In genomic region chr2:217361491-217361890, GRCh38 we compare ENCODE assay signal across 19 cellular contexts.
DNase-seq lines count a peak whose midpoint lies in the region; ATAC-seq and TF ChIP-seq lines count a peak whose summit lies in the region.
"Had no signal": no experiment of that assay in that cellular context is flagged by ENCODE, and none has a peak within 500 bp of the region (broad histone marks: within the 10 kb centered on the region; RNA-seq: fewer than 3 reads in every experiment).

No MANE protein-coding gene starts in this region.

- H3K27ac Mint-ChIP-seq in MCF 10A (ENCODE audit: low read depth, unreplicated experiment): peak overlapping the region; percentile 65

- no peak overlapping the region for H3K9ac ChIP-seq in mammary epithelial cell (ENCODE audit: insufficient read depth, low read length)
- no peak overlapping the region for H3K9ac ChIP-seq in fibroblast of lung (ENCODE audit: insufficient read depth, low read length)

- no peak for TF ChIP-seq POLR2A in uterus (IDR thresholded peaks at IDR 0.05)

- H3K4me2 ChIP-seq in mammary epithelial cell (ENCODE audit: insufficient read depth, low read depth, low read length) (no peak overlapping the region), fibroblast of lung (ENCODE audit: extremely low read depth, insufficient read depth, low read length) (peak overlapping the region; percentile 54), osteoblast (ENCODE audit: insufficient read depth, low read length) (peak overlapping the region; percentile 24)

- H3K4me3 ChIP-seq in mammary epithelial cell (replicated peaks in 1 of 3; ENCODE audit: insufficient read depth in 1 of 3, low read depth in 2 of 3, low read length in 3 of 3) (no peak overlapping the region), fibroblast of lung (replicated peaks in 1 of 4; ENCODE audit: control extremely low read depth in 1 of 4, insufficient read depth in 1 of 4, low read depth in 3 of 4, low read length in 4 of 4) (no peak overlapping the region), osteoblast (ENCODE audit: insufficient read depth, low read length) (no peak overlapping the region), uterus (no peak overlapping the region)
- H3K4me3 ChIP-seq: cardiac muscle cell, ovary had no signal

- no peak overlapping the region for H2AFZ ChIP-seq in mammary epithelial cell (ENCODE audit: low read depth, low read length)
- no peak overlapping the region for H2AFZ ChIP-seq in fibroblast of lung (ENCODE audit: low read length)
- no peak overlapping the region for H2AFZ ChIP-seq in osteoblast (ENCODE audit: low read length)

- CTCF ChIA-PET in MCF 10A (lab: Yijun Ruan, JAX) (interaction anchor here (0.5 to 1.3 kb wide), 4 partner anchors 46 to 351 kb away, joined by 3 to 5 read pairs (median 3); no protein-coding TSS in a partner anchor), mammary epithelial cell (lab: Charles Lee; ENCODE audit: low non-redundant PET) (no interaction called here)

- no peak overlapping the region for H3K4me3 Mint-ChIP-seq in MCF 10A (ENCODE audit: unreplicated experiment)

- peaks cover 18% of the 10 kb centered on the region for H3K4me1 Mint-ChIP-seq in MCF 10A (ENCODE audit: insufficient read depth, unreplicated experiment)

- BruUV-seq in MCF 10A (replicated peaks; lab: Mats Ljungman, UMichigan): no TSS peak
- BruUV-seq in mammary epithelial cell (replicated peaks; lab: Mats Ljungman, UMichigan): no TSS peak

- DNase-seq in MCF 10A (ENCODE audit: unreplicated experiment) (no peak), mammary epithelial cell (no peak), fibroblast of lung (ENCODE audit: low read depth in 2 of 2) (peak in 1 of 2 donors; percentile 47), osteoblast (ENCODE audit: insufficient read length, low spot score, missing footprints) (no peak), uterus (peak; percentile 56 to 66), head of caudate nucleus (no peak), AML-193 (lab: John Stamatoyannopoulos, UW) (no peak)
- DNase-seq: 8988T; activated CD8-positive, alpha-beta memory T cell treated with anti-CD3 and anti-CD28 coated beads, Interleukin-2, amount 50 U/mL, for 4 hours; activated naive CD4-positive, alpha-beta T cell treated with Interleukin-2 at 50 U/mL for 16 hours; islet precursor cell; Karpas-422; NCI-H524; stimulated activated naive CD4-positive, alpha-beta T cell treated with Interleukin-2 at 50 U/mL for 16 hours had no signal

- no peaks in the 10 kb centered on the region for H3K36me3 Mint-ChIP-seq in MCF 10A (ENCODE audit: insufficient read depth, unreplicated experiment)

- H3K27me3 ChIP-seq in mammary epithelial cell (ENCODE audit: insufficient read depth, low read length) (no peaks in the 10 kb centered on the region), fibroblast of lung (ENCODE audit: control insufficient read depth, insufficient read depth, low read length) (no peaks in the 10 kb centered on the region), osteoblast (ENCODE audit: insufficient read depth, low read length) (no peaks in the 10 kb centered on the region), uterus (no peaks in the 10 kb centered on the region)
- H3K27me3 ChIP-seq: ovary had no signal

- dilution Hi-C loops in mammary epithelial cell (cut with HindIII; ENCODE audit: low sequenced_read_pairs): no loop called here

- H3K36me3 ChIP-seq in mammary epithelial cell (ENCODE audit: insufficient read depth, low read length): no peaks in the 10 kb centered on the region
- no peaks in the 10 kb centered on the region for H3K36me3 ChIP-seq in fibroblast of lung (ENCODE audit: control insufficient read depth, insufficient read depth, low read length)
- H3K36me3 ChIP-seq in osteoblast (ENCODE audit: insufficient read depth, low read length): no peaks in the 10 kb centered on the region
- H3K36me3 ChIP-seq in uterus: no peaks in the 10 kb centered on the region
- H3K36me3 ChIP-seq: cardiac muscle cell, ovary had no signal

- intact Hi-C loops in MCF 10A (cut with micrococcal nuclease): no loop called here
- intact Hi-C loops in mammary epithelial cell (cut with micrococcal nuclease): no loop called here
- intact Hi-C loops in uterus (cut with DNase I; ENCODE audit: low total_unique reads): no loop called here
- intact Hi-C loops in head of caudate nucleus (cut with DNase I): no loop called here

- POLR2A ChIA-PET in MCF 10A (lab: Yijun Ruan, JAX): no interaction called here

- no peaks in the 10 kb centered on the region for H3K27me3 Mint-ChIP-seq in MCF 10A (ENCODE audit: insufficient read depth, unreplicated experiment)

- H3K9me3 ChIP-seq in mammary epithelial cell (replicated peaks; ENCODE audit: insufficient read depth, low read length) (no peaks in the 10 kb centered on the region), fibroblast of lung (ENCODE audit: control insufficient read depth, insufficient read depth, low read depth, low read length) (no peaks in the 10 kb centered on the region), osteoblast (ENCODE audit: low read depth, low read length) (no peaks in the 10 kb centered on the region), uterus (no peaks in the 10 kb centered on the region)
- H3K9me3 ChIP-seq: Caco-2, ovary had no signal

- no peaks in the 10 kb centered on the region for H3K9me3 Mint-ChIP-seq in MCF 10A (ENCODE audit: unreplicated experiment)

- no peak for TF ChIP-seq CTCF in MCF 10A (IDR thresholded peaks at IDR 0.05; ENCODE audit: unreplicated experiment)
- no peak for TF ChIP-seq CTCF in mammary epithelial cell (conservative IDR thresholded peaks at IDR 0.05 in 1 of 2, IDR thresholded peaks at IDR 0.05 in 1 of 2; ENCODE audit: extremely low read depth in 1 of 2, insufficient read depth in 1 of 2, low read depth in 1 of 2, low read length in 2 of 2)
- no peak for TF ChIP-seq CTCF in fibroblast of lung (conservative IDR thresholded peaks at IDR 0.05 in 1 of 2, IDR thresholded peaks at IDR 0.05 in 1 of 2; ENCODE audit: low read depth in 1 of 2, low read length in 2 of 2)
- TF ChIP-seq CTCF in osteoblast (IDR thresholded peaks at IDR 0.05; ENCODE audit: extremely low read depth, low read depth, low read length): no peak
- TF ChIP-seq CTCF in uterus (IDR thresholded peaks at IDR 0.05): no peak

- H3K79me2 ChIP-seq in mammary epithelial cell (ENCODE audit: insufficient read depth, low read length): no peaks in the 10 kb centered on the region
- H3K79me2 ChIP-seq in fibroblast of lung (ENCODE audit: control insufficient read depth, insufficient read depth, low read length): no peaks in the 10 kb centered on the region
- no peaks in the 10 kb centered on the region for H3K79me2 ChIP-seq in osteoblast (ENCODE audit: insufficient read depth, low read length)

- H3K27ac ChIP-seq in mammary epithelial cell (ENCODE audit: insufficient read depth, low read depth, low read length): no peak overlapping the region
- peak overlapping the region; percentile 35 for H3K27ac ChIP-seq in fibroblast of lung (ENCODE audit: insufficient read depth, low read length)
- no peak overlapping the region for H3K27ac ChIP-seq in osteoblast (ENCODE audit: low read depth, low read length)
- peak overlapping the region; percentile 77 to 87 for H3K27ac ChIP-seq in uterus

- H3K4me1 ChIP-seq in mammary epithelial cell (ENCODE audit: insufficient read depth, low read length) (peaks cover 11% of the 10 kb centered on the region), fibroblast of lung (ENCODE audit: control insufficient read depth, extremely low read depth, insufficient read depth, low read length) (peaks cover 19% of the 10 kb centered on the region), osteoblast (ENCODE audit: insufficient read depth, low read length) (peaks cover 21% of the 10 kb centered on the region), uterus (peaks cover 11 to 25% of the 10 kb centered on the region in 2 donors)

- H4K20me1 ChIP-seq in mammary epithelial cell (ENCODE audit: insufficient read depth, low read length) (no peaks in the 10 kb centered on the region), fibroblast of lung (ENCODE audit: control insufficient read depth, extremely low read depth, insufficient read depth, low read length) (no peaks in the 10 kb centered on the region), osteoblast (ENCODE audit: insufficient read depth, low read length) (no peaks in the 10 kb centered on the region)

- ATAC-seq in HG03159 (IDR thresholded peaks at IDR 0.05; ENCODE audit: unreplicated experiment): no peak
- ATAC-seq: activated CD4-positive, CD25-positive, alpha-beta regulatory T cell treated with anti-CD3 and anti-CD28 coated beads, Interleukin-2, amount 50 U/mL, for 24 hours had no signal

- WGBS in mammary epithelial cell (ENCODE audit: low coverage, missing lambda C conversion rate): 66% methylated on average over 2 of the region's 2 CpGs

- in situ Hi-C loops in mammary epithelial cell (cut with MboI; ENCODE audit: low sequenced_read_pairs in 2 of 2): loop anchor here in 1 of 2 donors (10.0 kb wide), 1 partner anchor 143 kb away; no protein-coding TSS in a partner anchor

Comparison
In these comparisons a context has a peak if more than half of its experiments do, and no peak if none do; other contexts are left out.
1. DNase-seq: peak in uterus (2 of 2); none in MCF 10A (single experiment), mammary epithelial cell (single experiment), osteoblast (single experiment), head of caudate nucleus (0 of 42) and AML-193 (0 of 2).
2. H3K27ac ChIP-seq: peak in fibroblast of lung (single experiment) and uterus (2 of 2); none in mammary epithelial cell (single experiment) and osteoblast (single experiment).